In the genomic region with DNA sequence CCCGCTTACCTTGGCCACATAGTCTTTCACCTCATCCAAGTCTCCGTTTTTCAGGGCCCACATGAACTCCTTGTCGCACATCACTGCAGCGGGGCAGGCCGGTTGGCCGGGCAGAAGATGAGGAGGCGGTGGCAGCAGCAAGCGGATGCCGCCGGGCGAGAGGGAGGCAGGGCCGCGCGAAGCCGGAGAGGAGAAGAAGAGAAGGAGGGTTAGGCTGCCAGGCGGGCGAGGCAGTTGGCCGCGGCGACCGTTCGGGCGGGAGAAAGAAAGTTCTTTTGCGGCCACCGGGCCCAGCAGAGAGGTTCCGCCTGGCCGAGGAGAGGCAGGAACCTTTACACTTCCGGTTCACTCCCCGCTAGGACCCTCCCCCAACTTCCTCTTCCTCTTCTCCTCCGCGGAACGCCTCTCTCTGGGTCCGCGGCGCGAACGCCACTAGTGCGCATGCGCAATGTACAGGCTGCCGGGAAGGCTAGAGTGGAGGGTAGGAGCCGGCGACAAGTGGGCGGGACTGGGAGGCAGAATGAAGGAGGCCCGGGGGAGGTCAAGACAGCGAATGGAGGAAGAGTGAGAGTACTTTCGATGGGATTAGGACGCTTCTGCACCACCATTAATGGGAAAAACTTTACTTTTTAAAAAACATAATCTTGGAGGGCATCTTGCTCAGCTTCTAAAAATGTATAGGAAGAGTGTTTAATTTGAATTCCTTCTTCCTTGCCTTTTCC, we compare ENCODE assay signal across 1 cellular context.
TF ChIP-seq lines count a peak whose summit lies in the region.

A gene with protein sequence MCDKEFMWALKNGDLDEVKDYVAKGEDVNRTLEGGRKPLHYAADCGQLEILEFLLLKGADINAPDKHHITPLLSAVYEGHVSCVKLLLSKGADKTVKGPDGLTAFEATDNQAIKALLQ (minus strand): TSS at position 340 of the 722 bp plus-strand sequence. CDS start 259 bp downstream, at position 81.

TF ChIP-seq in H1, 55 proteins besides CTCF, POLR2A, EP300 and RAD21 (continued from another document):
- TF ChIP-seq EGR1 (IDR thresholded peaks at IDR 0.05; ENCODE audit: borderline replicate concordance, low read depth, low read length): peak; percentile 92
- TF ChIP-seq SP4 (IDR thresholded peaks at IDR 0.05; ENCODE audit: low read length): peak; percentile 57; the same call in 1 of the 2 replicates
- no peak for TF ChIP-seq BCL11A (IDR thresholded peaks at IDR 0.05; ENCODE audit: low read depth in 2 of 2, low read length in 2 of 2)
- peak; percentile 57 for TF ChIP-seq ASH2L (IDR thresholded peaks at IDR 0.05; ENCODE audit: low read length)
- TF ChIP-seq TAF1 (IDR thresholded peaks at IDR 0.05; ENCODE audit: low read depth, low read length): peak; percentile 48
- no peak for TF ChIP-seq EZH2 (IDR thresholded peaks at IDR 0.05; ENCODE audit: low read depth, low read length, severe bottlenecking)
- peak; percentile 37; the same call in 1 of the 2 replicates for TF ChIP-seq TBP (IDR thresholded peaks at IDR 0.05; ENCODE audit: low read depth, low read length)
- no peak for TF ChIP-seq SUZ12 (IDR thresholded peaks at IDR 0.05; ENCODE audit: low read length)
- peak; percentile 53 for TF ChIP-seq NRF1 (IDR thresholded peaks at IDR 0.05; ENCODE audit: low read depth, low read length)
- TF ChIP-seq SIN3A (conservative IDR thresholded peaks at IDR 0.05 in 1 of 2, IDR thresholded peaks at IDR 0.05 in 1 of 2; ENCODE audit: low read depth in 1 of 2, low read length in 2 of 2): peak in 1 of 2 experiments; percentile 78; a peak in 2 of 4 replicates
- peak; percentile 85 for TF ChIP-seq PHF8 (conservative IDR thresholded peaks at IDR 0.05; ENCODE audit: low read depth, low read length)
- TF ChIP-seq JUND (IDR thresholded peaks at IDR 0.05; ENCODE audit: low read length): no peak
